In the genomic region with DNA sequence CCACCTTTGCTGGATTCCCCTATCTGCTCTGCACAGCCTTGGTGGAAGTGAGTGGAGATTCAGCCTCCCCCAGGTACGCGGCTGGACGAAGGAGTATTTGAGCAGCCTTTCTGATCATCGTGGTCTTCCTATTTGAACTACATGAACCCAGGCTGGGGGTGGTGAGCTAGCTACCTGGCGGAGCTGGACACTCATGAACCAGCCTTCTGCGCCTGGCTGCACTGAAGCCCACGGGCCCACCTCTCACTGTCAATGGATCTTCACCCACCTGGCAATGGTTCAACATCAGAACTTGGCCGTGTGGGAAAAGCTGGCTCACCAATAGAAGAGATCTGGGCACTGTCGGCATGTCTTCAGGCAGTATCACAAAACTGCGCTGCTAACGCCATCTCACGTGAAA, we compare ENCODE assay signal across 24 cellular contexts.
"Had no signal": no experiment of that assay in that cellular context is flagged by ENCODE, and none has a peak within 500 bp of the region (broad histone marks: within the 10 kb centered on the region; RNA-seq: fewer than 3 reads in every experiment).

No MANE protein-coding gene starts in this region.

- H3K4me1 ChIP-seq: parathyroid adenoma had no signal

- H3K36me3 ChIP-seq: brain microvascular endothelial cell had no signal

- H3K9me3 ChIP-seq: right atrium auricular region, testis had no signal

- H3K4me1 Mint-ChIP-seq: activated B cell treated with CpG ODN at 0.5 μM for 24 hours had no signal

- ATAC-seq: activated CD4-positive, alpha-beta T cell treated with anti-CD3 and anti-CD28 coated beads for 36 hours; stimulated activated naive CD8-positive, alpha-beta T cell treated with anti-CD3 and anti-CD28 coated beads, Interleukin-15, Interleukin-2, amounts not matched to agents 100 U/mL and 50 U/mL, for 24 hours had no signal

- H3K27me3 Mint-ChIP-seq: activated B cell treated with CpG ODN at 0.5 μM for 24 hours had no signal

- H3K27me3 ChIP-seq: brain microvascular endothelial cell, right atrium auricular region, testis had no signal

- H3K27ac ChIP-seq: brain microvascular endothelial cell, epithelial cell of prostate, esophagus squamous epithelium, left ventricle myocardium inferior, neutrophil, parathyroid adenoma, right atrium auricular region, testis, transverse colon had no signal

- H3K4me3 ChIP-seq: esophagus squamous epithelium, left ventricle myocardium inferior, lung, right atrium auricular region, testis, transverse colon had no signal

- H3K9ac ChIP-seq: parathyroid adenoma had no signal

- H3K27ac Mint-ChIP-seq: activated B cell treated with CpG ODN at 0.5 μM for 24 hours; activated CD4-positive, alpha-beta T cell treated with anti-CD3 and anti-CD28 coated beads for 36 hours; activated naive CD4-positive, alpha-beta T cell treated with anti-CD3 and anti-CD28 coated beads for 36 hours; dendritic cell treated with granulocyte-macrophage colony-stimulating factor and Interleukin-4, amounts not matched to agents 40 ng/mL and 50 ng/mL, for 4 days; nephron; T-helper 2 cell treated with Interferon-gamma antibody and Interleukin-4, amounts not matched to agents 5 μg/mL and 100 μg/mL, for 36 hours had no signal

- H3K4me3 Mint-ChIP-seq: activated B cell treated with CpG ODN at 0.5 μM for 24 hours; activated CD4-positive, alpha-beta T cell treated with anti-CD3 and anti-CD28 coated beads for 36 hours; activated naive CD4-positive, alpha-beta T cell treated with anti-CD3 and anti-CD28 coated beads for 36 hours; dendritic cell treated with granulocyte-macrophage colony-stimulating factor and Interleukin-4, amounts not matched to agents 40 ng/mL and 50 ng/mL, for 4 days; nephron; T-helper 2 cell treated with Interferon-gamma antibody and Interleukin-4, amounts not matched to agents 5 μg/mL and 100 μg/mL, for 36 hours had no signal

- DNase-seq: activated B cell treated with CpG ODN at 0.5 μM for 24 hours; activated CD4-positive, alpha-beta T cell treated with anti-CD3 and anti-CD28 coated beads for 36 hours; activated effector memory CD4-positive, alpha-beta T cell treated with Interleukin-2 at 50 U/mL for 16 hours; activated naive CD4-positive, alpha-beta T cell treated with anti-CD3 and anti-CD28 coated beads for 36 hours; amniotic stem cell; brain microvascular endothelial cell; caudate nucleus; esophagus squamous epithelium; foreskin melanocyte; kidney glomerular epithelial cell; left ventricle myocardium inferior; mesendoderm; stimulated activated naive CD8-positive, alpha-beta T cell treated with anti-CD3 and anti-CD28 coated beads, Interleukin-15, Interleukin-2, amounts not matched to agents 100 U/mL and 50 U/mL, for 24 hours; T-helper 1 cell; transverse colon had no signal
